8 cellular contexts compared by ENCODE assay signal in genomic region chr20:50794846-50795634, GRCh38. TPM values are rescaled to one million over a fixed set of nuclear protein-coding genes. Genes with fewer than 3 reads are reported as not detected.
DNase-seq lines count a peak whose midpoint lies in the region; ATAC-seq and TF ChIP-seq lines count a peak whose summit lies in the region.

Gene BCAS4 (plus strand): TSS chr20:50795061. CDS start chr20:50795084, 23 bp downstream.

- DNase-seq in A673 (ENCODE audit: low spot score) (peak; percentile 88), NCI-H2196 (lab: John Stamatoyannopoulos, UW; ENCODE audit: unreplicated experiment) (peak; percentile 86), coronary artery (ENCODE audit: low spot score) (peak; percentile 87)
- peak; percentile 74 to 81 for DNase-seq in activated CD4-positive, alpha-beta T cell treated with anti-CD3 and anti-CD28 coated beads for 4 hours
- peak; percentile 82 for DNase-seq in stimulated activated CD4-positive, alpha-beta T cell treated with anti-CD3 and anti-CD28 coated beads, Interleukin-4, amount 100 ng/mL, for 24 hours

- TF ChIP-seq RAD21 in liver (IDR thresholded peaks at IDR 0.05): peak; percentile 44 to 64

- peak within 1 kb of the TSS; percentile 37 to 53 for H3K9ac ChIP-seq in liver (ENCODE audit: low read depth in 1 of 2, low read length in 2 of 2)

- H3K4me3 ChIP-seq in A673 (ENCODE audit: low read depth, low read length, poor library complexity, severe bottlenecking): peak within 1 kb of the TSS; percentile 92
- peak within 1 kb of the TSS; percentile 78 for H3K4me3 ChIP-seq in coronary artery
- peak within 1 kb of the TSS; percentile 67 to 89 (median 77) for H3K4me3 ChIP-seq in liver (ENCODE audit: low read depth in 1 of 3, low read length in 3 of 3)

- no peaks in the 10 kb centered on the region for H3K9me3 ChIP-seq in A673 (ENCODE audit: low read depth, low read length, poor library complexity, severe bottlenecking)
- no peaks in the 10 kb centered on the region for H3K9me3 ChIP-seq in liver (ENCODE audit: control insufficient read depth in 4 of 4, low read length in 3 of 4)

- POLR2A ChIA-PET in A673 (lab: Charles Lee; ENCODE audit: low non-redundant PET): interaction anchor here (0.5 kb wide), 1 partner anchor 24 kb away, joined by 5 read pairs; no protein-coding TSS in a partner anchor

- H3K27me3 ChIP-seq in A673 (replicated peaks; ENCODE audit: insufficient read depth, low read depth, low read length, poor library complexity) (no peaks in the 10 kb centered on the region), liver (ENCODE audit: control insufficient read depth in 4 of 4, insufficient read depth in 4 of 4, low read length in 3 of 4) (no peaks in the 10 kb centered on the region)

- intact Hi-C loops in A673 (cut with micrococcal nuclease; ENCODE audit: unreplicated experiment): loop anchor here (5.0 kb wide), 1 partner anchor 132 kb away; no protein-coding TSS in a partner anchor

- no TSS peak for BruUV-seq in A673 (replicated peaks; lab: Mats Ljungman, UMichigan)

- peak within 1 kb of the TSS; percentile 66 for H3K27ac ChIP-seq in A673 (ENCODE audit: low read depth, low read length, poor library complexity, severe bottlenecking)
- H3K27ac ChIP-seq in coronary artery: peak within 1 kb of the TSS; percentile 67 to 79
- peak within 1 kb of the TSS in 1 of 2 donors; percentile 20 for H3K27ac ChIP-seq in liver (ENCODE audit: low read depth in 1 of 2, low read length in 2 of 2)

- no peak; the same call in 1 of the 2 replicates for TF ChIP-seq CTCF in A673 (conservative IDR thresholded peaks at IDR 0.05; ENCODE audit: low read depth, low read length)
- TF ChIP-seq CTCF in coronary artery (IDR thresholded peaks at IDR 0.05): peak; percentile 79
- TF ChIP-seq CTCF in liver (IDR thresholded peaks at IDR 0.05; ENCODE audit: low read depth, low read length, missing input control): peak; percentile 99

- under 1% methylated on average over 92 of the region's 92 CpGs for WGBS in liver

- CTCF ChIA-PET in A673 (lab: Charles Lee): interaction anchor here (0.6 to 2.4 kb wide), 8 partner anchors 16 to 531 kb away, joined by 3 to 22 read pairs (median 3); partner anchors contain the start of gene ADNP

- peak; percentile 67 for ATAC-seq in GM18502 (IDR thresholded peaks at IDR 0.05; ENCODE audit: poor library complexity, unreplicated experiment)
- peak; percentile 61 for ATAC-seq in HG02970 (IDR thresholded peaks at IDR 0.05; ENCODE audit: low FRiP score, unreplicated experiment)

- peaks cover 33% of the 10 kb centered on the region for H3K4me1 ChIP-seq in A673 (ENCODE audit: insufficient read depth, low read length, poor library complexity, severe bottlenecking)
- H3K4me1 ChIP-seq in liver (ENCODE audit: control insufficient read depth in 4 of 4, insufficient read depth in 4 of 4, low read length in 3 of 4): peaks cover 4 to 16% (median 14%) of the 10 kb centered on the region in 4 donors

- no peaks in the 10 kb centered on the region for H3K36me3 ChIP-seq in A673 (ENCODE audit: insufficient read depth, low read length, poor library complexity, severe bottlenecking)
- H3K36me3 ChIP-seq in liver (ENCODE audit: control insufficient read depth in 4 of 4, insufficient read depth in 3 of 4, low read depth in 1 of 4, low read length in 3 of 4): no peaks in the 10 kb centered on the region

TF ChIP-seq in liver, 16 proteins besides CTCF, POLR2A, EP300 and RAD21:
- TF ChIP-seq FOXA2 (IDR thresholded peaks at IDR 0.05): no peak
- peak; percentile 82 to 94 for TF ChIP-seq EGR1 (IDR thresholded peaks at IDR 0.05; ENCODE audit: low read depth in 2 of 2)

RNA-seq across cellular contexts. Expression of gene BCAS4, which starts in this region (rescaled TPM):
- total RNA-seq in A673 (2021): 28.4 and 35.2 TPM in 2 replicates
- under 1 TPM; 0.47 to 0.50 TPM for total RNA-seq in liver
- under 1 TPM; 0.25 to 0.47 TPM for polyA plus RNA-seq in liver

Comparison
In these comparisons a context has a peak if more than half of its experiments do, and no peak if none do; other contexts are left out.
1. RNA of gene BCAS4 (total RNA-seq): 28.4 to 35.2 TPM in A673; 0.47 to 0.50 TPM in liver; every median in the first group is over 10 times any median in the second.
2. Peak in every context shown above with its lines, with median percentiles within 50 percentile points of each other: DNase-seq and H3K4me3 ChIP-seq.